8 cellular contexts compared by ENCODE assay signal in genomic region chr7:90403174-90404113, GRCh38. TPM values are rescaled to one million over a fixed set of nuclear protein-coding genes. Genes with fewer than 3 reads are reported as not detected.
A peak's percentile ranks its signal among the peaks of the same experiment; 100 is the strongest.
DNase-seq lines count a peak whose midpoint lies in the region; ATAC-seq and TF ChIP-seq lines count a peak whose summit lies in the region.

Gene CLDN12 (plus strand): TSS chr7:90403461. CDS start chr7:90412677, 9,216 bp downstream.

- peak within 1 kb of the TSS; percentile 88 to 97 (median 91) for H3K4me3 Mint-ChIP-seq in CD4-positive, CD25-positive, alpha-beta regulatory T cell
- peak within 1 kb of the TSS; percentile 84 for H3K4me3 Mint-ChIP-seq in activated CD4-positive, alpha-beta memory T cell treated with anti-CD3 and anti-CD28 coated beads for 36 hours

- H3K9me3 Mint-ChIP-seq in CD4-positive, CD25-positive, alpha-beta regulatory T cell = peaks cover 0 to 17% (median 7%) of the 10 kb centered on the region in 7 donors
- peaks cover 17% of the 10 kb centered on the region for H3K9me3 Mint-ChIP-seq in activated CD4-positive, alpha-beta memory T cell treated with anti-CD3 and anti-CD28 coated beads for 36 hours

- CTCF ChIA-PET in activated CD4-positive, alpha-beta memory T cell treated with anti-CD3 and anti-CD28 coated beads for 36 hours (lab: Charles Lee) = interaction anchor here (0.6 to 1.0 kb wide), 3 partner anchors 55 to 250 kb away, joined by 3 to 4 read pairs (median 3); no protein-coding TSS in a partner anchor

- peaks cover 5 to 8% of the 10 kb centered on the region in 2 experiments for H3K9me3 ChIP-seq in CD4-positive, CD25-positive, alpha-beta regulatory T cell (ENCODE audit: control insufficient read depth in 2 of 2, low read length in 2 of 2)

- H3K27me3 Mint-ChIP-seq in CD4-positive, CD25-positive, alpha-beta regulatory T cell = peaks cover 10% of the 10 kb centered on the region
- no peaks in the 10 kb centered on the region for H3K27me3 Mint-ChIP-seq in activated CD4-positive, alpha-beta memory T cell treated with anti-CD3 and anti-CD28 coated beads for 36 hours

- H3K27me3 ChIP-seq in CD4-positive, CD25-positive, alpha-beta regulatory T cell (ENCODE audit: control insufficient read depth, insufficient read depth, low read length) = no peaks in the 10 kb centered on the region

- 1% methylated on average over 35 of the region's 35 CpGs for WGBS in lower leg skin, 2 donors

- peak; percentile 91 to 96 for ATAC-seq in CD4-positive, CD25-positive, alpha-beta regulatory T cell (ENCODE audit: low read depth in 2 of 2)
- ATAC-seq in GM19397 (IDR thresholded peaks at IDR 0.05; ENCODE audit: unreplicated experiment) (peak; percentile 96), HG03565 (IDR thresholded peaks at IDR 0.05; ENCODE audit: unreplicated experiment) (peak; percentile 96)

- no peaks in the 10 kb centered on the region for H3K36me3 ChIP-seq in CD4-positive, CD25-positive, alpha-beta regulatory T cell (ENCODE audit: control insufficient read depth, insufficient read depth, low read length)

- peak within 1 kb of the TSS; percentile 57 to 95 (median 87) for H3K27ac Mint-ChIP-seq in CD4-positive, CD25-positive, alpha-beta regulatory T cell
- peak within 1 kb of the TSS; percentile 80 for H3K27ac Mint-ChIP-seq in activated CD4-positive, alpha-beta memory T cell treated with anti-CD3 and anti-CD28 coated beads for 36 hours

- H3K4me1 Mint-ChIP-seq in CD4-positive, CD25-positive, alpha-beta regulatory T cell = peaks cover 5 to 22% (median 14%) of the 10 kb centered on the region in 4 donors
- H3K4me1 Mint-ChIP-seq in activated CD4-positive, alpha-beta memory T cell treated with anti-CD3 and anti-CD28 coated beads for 36 hours (ENCODE audit: low read depth) = peaks cover 11% of the 10 kb centered on the region

- peaks cover 4% of the 10 kb centered on the region for H3K36me3 Mint-ChIP-seq in CD4-positive, CD25-positive, alpha-beta regulatory T cell
- peaks cover 6% of the 10 kb centered on the region for H3K36me3 Mint-ChIP-seq in activated CD4-positive, alpha-beta memory T cell treated with anti-CD3 and anti-CD28 coated beads for 36 hours

- peak within 1 kb of the TSS; percentile 98 for H3K4me3 ChIP-seq in CD4-positive, CD25-positive, alpha-beta regulatory T cell (ENCODE audit: low read depth, low read length)
- peak within 1 kb of the TSS; percentile 13 for H3K4me3 ChIP-seq in lower leg skin (ENCODE audit: low read depth, poor library complexity, severe bottlenecking)

- H3K4me1 ChIP-seq in CD4-positive, CD25-positive, alpha-beta regulatory T cell (ENCODE audit: control insufficient read depth, insufficient read depth, low read length, poor library complexity, severe bottlenecking) = peaks cover 21% of the 10 kb centered on the region

- no peak for TF ChIP-seq CTCF in lower leg skin (IDR thresholded peaks at IDR 0.05)

- TF ChIP-seq POLR2A in lower leg skin (IDR thresholded peaks at IDR 0.05) = no peak

- H3K27ac ChIP-seq in CD4-positive, CD25-positive, alpha-beta regulatory T cell (ENCODE audit: insufficient read depth, low read length, poor library complexity, severe bottlenecking) = peak within 1 kb of the TSS; percentile 65

- peak; percentile 62 to 84 (median 76) for DNase-seq in CD4-positive, CD25-positive, alpha-beta regulatory T cell
- peak; percentile 91 for DNase-seq in NCI-H748 treated with DMSO at 0.1 percent for 48 hours (lab: John Stamatoyannopoulos, UW)
- DNase-seq in activated CD4-positive, alpha-beta memory T cell treated with anti-CD3 and anti-CD28 coated beads for 36 hours = peak; percentile 89
- peak; percentile 89 for DNase-seq in ecto neural progenitor cell (ENCODE audit: low spot score)
- DNase-seq in lower leg skin (ENCODE audit: low spot score in 2 of 2) = peak; percentile 87 to 94
- DNase-seq in stimulated activated CD4-positive, alpha-beta T cell treated with anti-CD3 and anti-CD28 coated beads, Interleukin-4, amount 100 ng/mL, for 48 hours (ENCODE audit: low read depth in 2 of 2) = peak; percentile 53 to 65

- intact Hi-C loops in activated CD4-positive, alpha-beta memory T cell treated with anti-CD3 and anti-CD28 coated beads for 36 hours (cut with micrococcal nuclease) = loop anchor here (1.0 kb wide), 3 partner anchors 22 to 158 kb away; partner anchors contain the start of genes CFAP69 and GTPBP10
- intact Hi-C loops in lower leg skin (cut with DNase I; ENCODE audit: low total_unique reads) = no loop called here

- POLR2A ChIA-PET in activated CD4-positive, alpha-beta memory T cell treated with anti-CD3 and anti-CD28 coated beads for 36 hours (lab: Charles Lee) = interaction anchor here (1.0 to 1.3 kb wide), 3 partner anchors 13 to 58 kb away, joined by 4 to 6 read pairs (median 4); no protein-coding TSS in a partner anchor

RNA-seq across cellular contexts. Expression of gene CLDN12, which starts in this region (rescaled TPM):
- 2.9 TPM for total RNA-seq in CD4-positive, CD25-positive, alpha-beta regulatory T cell
- under 1 TPM in 3 of 4 donors, not detected in 1; 0.44 to 0.75 (median 0.52) TPM for polyA plus RNA-seq in CD4-positive, CD25-positive, alpha-beta regulatory T cell
- total RNA-seq in activated CD4-positive, alpha-beta memory T cell treated with anti-CD3 and anti-CD28 coated beads for 36 hours = 1 to 10 TPM; 6.9 to 8.3 TPM
- 10 to 100 TPM; 11.2 to 17.1 (median 12.6) TPM for total RNA-seq in lower leg skin

Comparison
In these comparisons a context has a peak if more than half of its experiments do, and no peak if none do; other contexts are left out.
1. Peak in every context shown above with its lines: DNase-seq, ATAC-seq, H3K4me3 ChIP-seq and H3K27ac ChIP-seq.